In genomic region chr2:222298311-222299150, GRCh38 we compare ENCODE assay signal across 9 cellular contexts. TPM values are rescaled to one million over a fixed set of nuclear protein-coding genes. Genes with fewer than 3 reads are reported as not detected.
A peak's percentile ranks its signal among the peaks of the same experiment; 100 is the strongest.
DNase-seq lines count a peak whose midpoint lies in the region; ATAC-seq and TF ChIP-seq lines count a peak whose summit lies in the region.
"Had no signal": no experiment of that assay in that cellular context is flagged by ENCODE, and none has a peak within 500 bp of the region (broad histone marks: within the 10 kb centered on the region; RNA-seq: fewer than 3 reads in every experiment).

PAX3 (minus strand) TSS chr2:222298998; CDS start chr2:222298615, 383 bp downstream.

- TF ChIP-seq CTCF in gastrocnemius medialis (IDR thresholded peaks at IDR 0.05 in 4 of 5, conservative IDR thresholded peaks at IDR 0.05 in 1 of 5) (no peak), GM20000 (IDR thresholded peaks at IDR 0.05; ENCODE audit: extremely low read depth, missing control alignments) (no peak)

- TF ChIP-seq POLR2A in GM19193 (IDR thresholded peaks at IDR 0.05; ENCODE audit: extremely low read depth, insufficient read depth, insufficient read length), result peak; percentile 50
- no peak for TF ChIP-seq POLR2A in gastrocnemius medialis (IDR thresholded peaks at IDR 0.05)

- in situ Hi-C loops in gastrocnemius medialis (cut with MboI; ENCODE audit: low sequenced_read_pairs in 4 of 4), result no loop called here

- H3K27ac ChIP-seq in SJCRH30, result peak within 1 kb of the TSS; percentile 78
- H3K27ac ChIP-seq in gastrocnemius medialis, result peak within 1 kb of the TSS; percentile 60 to 82 (median 76)
- H3K27ac ChIP-seq: PC-9 had no signal

- no peaks in the 10 kb centered on the region for H3K4me1 ChIP-seq in SJCRH30
- H3K4me1 ChIP-seq in gastrocnemius medialis, result peaks cover 0 to 7% of the 10 kb centered on the region in 2 donors

- H3K27me3 ChIP-seq in SJCRH30 (no peaks in the 10 kb centered on the region), gastrocnemius medialis (peaks cover 89 to 98% (median 96%) of the 10 kb centered on the region in 3 donors)

- H3K36me3 ChIP-seq in SJCRH30, result peaks cover 32% of the 10 kb centered on the region
- no peaks in the 10 kb centered on the region for H3K36me3 ChIP-seq in gastrocnemius medialis

- ATAC-seq in left cardiac atrium (peak; percentile 18 to 33), gastrocnemius medialis (peak; percentile 71 to 74), HG03159 (IDR thresholded peaks at IDR 0.05; ENCODE audit: unreplicated experiment) (no peak)

- H3K4me3 ChIP-seq in SJCRH30, result peak within 1 kb of the TSS; percentile 80
- H3K4me3 ChIP-seq in gastrocnemius medialis, result peak within 1 kb of the TSS; percentile 58 to 62 (median 60)
- H3K4me3 ChIP-seq: PC-9 had no signal

- DNase-seq in SJCRH30, result peak; percentile 100
- DNase-seq in left cardiac atrium, result no peak
- peak in 1 of 2 donors; percentile 51 for DNase-seq in gastrocnemius medialis
- DNase-seq in activated T-cell treated with anti-CD3 and anti-CD28 coated beads, Interleukin-2, amount 50 U/mL, for 1 hour, result no peak
- DNase-seq in GM20000 (ENCODE audit: low spot score), result no peak
- DNase-seq: activated effector memory CD4-positive, alpha-beta T cell treated with anti-CD3 and anti-CD28 coated beads, Interleukin-2, amount 50 U/mL, for 16 hours; PC-9 had no signal

- H3K9me3 ChIP-seq in SJCRH30 (replicated peaks) (no peaks in the 10 kb centered on the region), gastrocnemius medialis (no peaks in the 10 kb centered on the region)

- intact Hi-C loops in left cardiac atrium (cut with DNase I), result no loop called here
- intact Hi-C loops in gastrocnemius medialis (cut with DNase I; ENCODE audit: low total_unique reads), result no loop called here

RNA-seq across cellular contexts. Expression of gene PAX3, which starts in this region (rescaled TPM):
- 116 and 117 TPM in 2 replicates for total RNA-seq in SJCRH30 (2014; rRNA removed; shearing (Covaris generic))
- total RNA-seq in left cardiac atrium (under 1 TPM in 1 of 2 donors, not detected in 1; 0.84 TPM), gastrocnemius medialis (1 to 10 TPM; 2.7 to 4.5 (median 3.6) TPM)
- total RNA-seq: PC-9 had no signal

Comparison
In these comparisons a context has a peak if more than half of its experiments do, and no peak if none do; other contexts are left out.
1. RNA of gene PAX3 (total RNA-seq): 116 to 117 TPM in SJCRH30; 2.7 to 4.5 TPM in gastrocnemius medialis and 0.84 TPM in left cardiac atrium; every median in the first group is over 10 times any median in the second.
2. Peak in ATAC-seq in left cardiac atrium; RNA of the gene not detected or under 1 TPM.
3. DNase-seq: peak in SJCRH30 (2 of 2); none in left cardiac atrium (single experiment), activated T-cell treated with anti-CD3 and anti-CD28 coated beads, Interleukin-2, amount 50 U/mL, for 1 hour (single experiment) and GM20000 (single experiment).